Comparison of ENCODE assay signal across 22 cellular contexts in the genomic region with DNA sequence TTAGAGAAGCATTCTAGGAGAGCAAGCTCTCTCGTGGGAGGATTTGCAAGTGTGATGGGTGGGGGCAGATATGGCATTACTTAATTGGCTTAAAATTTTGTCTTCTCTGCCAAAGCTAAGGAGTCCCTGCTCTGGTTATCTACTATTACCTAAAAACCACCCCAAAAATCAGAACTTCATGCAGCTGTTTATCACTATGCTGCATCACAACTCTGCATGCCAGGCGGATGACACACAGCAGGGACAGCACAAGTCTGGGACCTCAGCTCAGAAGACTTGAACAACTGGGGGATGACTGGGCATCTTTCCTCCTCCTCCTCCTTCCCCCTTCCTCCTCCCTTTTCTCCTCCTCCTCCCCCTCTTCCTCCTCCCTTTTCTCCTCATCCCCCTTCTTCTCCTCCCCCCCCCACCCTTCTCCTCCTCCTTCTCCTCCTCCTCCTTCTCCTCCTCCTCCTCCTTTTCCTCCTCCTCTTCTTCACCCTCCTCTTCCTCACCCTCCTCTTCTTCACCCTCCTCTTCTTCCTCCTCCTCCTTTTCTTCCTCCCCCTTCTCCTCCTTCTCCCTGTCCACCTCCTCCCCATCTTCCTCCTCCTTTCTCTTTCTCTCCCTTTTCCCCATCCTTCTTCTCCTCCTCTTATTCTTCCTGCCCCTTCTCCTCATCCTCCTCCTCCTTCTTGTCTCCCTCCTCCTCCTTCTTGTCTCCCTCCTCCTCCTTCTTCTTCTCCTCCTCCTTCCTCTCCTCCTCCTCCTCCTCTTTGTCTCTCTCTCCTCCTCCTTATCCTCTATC.
A peak's percentile ranks its signal among the peaks of the same experiment; 100 is the strongest.
DNase-seq lines count a peak whose midpoint lies in the region; ATAC-seq, FAIRE-seq and TF ChIP-seq lines count a peak whose summit lies in the region.
"Had no signal": no experiment of that assay in that cellular context is flagged by ENCODE, and none has a peak within 500 bp of the region (broad histone marks: within the 10 kb centered on the region; RNA-seq: fewer than 3 reads in every experiment).

No MANE protein-coding gene starts in this region.

- H3K9me3 ChIP-seq in right atrium auricular region (peaks cover 0 to 27% of the 10 kb centered on the region in 2 donors), uterus (peaks cover 0 to 8% of the 10 kb centered on the region in 2 donors), ovary (no peaks in the 10 kb centered on the region)
- H3K9me3 ChIP-seq: prostate gland had no signal

- no peak for TF ChIP-seq EP300 in ovary (IDR thresholded peaks at IDR 0.05)

- TF ChIP-seq CTCF in right atrium auricular region (IDR thresholded peaks at IDR 0.05) (no peak), uterus (IDR thresholded peaks at IDR 0.05) (no peak), ovary (IDR thresholded peaks at IDR 0.05) (no peak)

- no peak overlapping the region for H3K27ac ChIP-seq in right atrium auricular region
- H3K27ac ChIP-seq in uterus, result peak overlapping the region; percentile 73 to 75
- no peak overlapping the region for H3K27ac ChIP-seq in ovary
- H3K27ac ChIP-seq: prostate gland had no signal

- WGBS in ovary, 3 donors, result 3 to 11% (median 9%) methylated on average over 2 of the region's 2 CpGs

- ATAC-seq in Right ventricle myocardium superior (ENCODE audit: poor library complexity) (peak; percentile 18), GM21447 (IDR thresholded peaks at IDR 0.05; ENCODE audit: unreplicated experiment) (no peak)
- ATAC-seq: activated naive CD4-positive, alpha-beta T cell treated with anti-CD3 and anti-CD28 coated beads, Interleukin-2, amount 50 U/mL, for 72 hours; naive thymus-derived CD4-positive, alpha-beta T cell; stimulated activated naive B cell treated with anti-CD40 and anti-IgM and Interleukin-4, amounts not matched to agents 10 μg/mL and 1 μg/mL and 100 μg/mL, for 72 hours had no signal

- H3K27me3 ChIP-seq in right atrium auricular region, result no peaks in the 10 kb centered on the region
- H3K27me3 ChIP-seq in uterus, result no peaks in the 10 kb centered on the region
- no peaks in the 10 kb centered on the region for H3K27me3 ChIP-seq in ovary

- FAIRE-seq in RCC 7860 (lab: Jason Lieb, UNC), result no peak
- FAIRE-seq: A204.1, GM12892 had no signal

- H3K4me1 ChIP-seq in right atrium auricular region (no peaks in the 10 kb centered on the region), uterus (no peaks in the 10 kb centered on the region), ovary (ENCODE audit: insufficient read depth) (no peaks in the 10 kb centered on the region)
- H3K4me1 ChIP-seq: prostate gland had no signal

- intact Hi-C loops in Right ventricle myocardium superior (cut with DNase I), result no loop called here
- intact Hi-C loops in uterus (cut with DNase I; ENCODE audit: low total_unique reads), result no loop called here
- intact Hi-C loops in ovary (cut with DNase I), result no loop called here

- no peak for TF ChIP-seq POLR2A in uterus (IDR thresholded peaks at IDR 0.05)
- TF ChIP-seq POLR2A in ovary (IDR thresholded peaks at IDR 0.05), result no peak

- no peaks in the 10 kb centered on the region for H3K36me3 ChIP-seq in right atrium auricular region
- no peaks in the 10 kb centered on the region for H3K36me3 ChIP-seq in uterus
- no peaks in the 10 kb centered on the region for H3K36me3 ChIP-seq in ovary
- H3K36me3 ChIP-seq: prostate gland had no signal

- no peak for DNase-seq in Right ventricle myocardium superior
- no peak for DNase-seq in right atrium auricular region (ENCODE audit: low spot score)
- peak; percentile 73 for DNase-seq in RCC 7860 (ENCODE audit: low spot score)
- DNase-seq in fibroblast of gingiva (ENCODE audit: low read depth), result peak; percentile 76
- DNase-seq in uterus, result peak; percentile 46 to 73
- no peak for DNase-seq in NCI-H345 (lab: John Stamatoyannopoulos, UW)
- DNase-seq in ovary, result no peak
- DNase-seq: activated CD4-positive, alpha-beta T cell treated with anti-CD3 and anti-CD28 coated beads, Interleukin-2, amount 50 U/mL, for 1 hour; activated T-cell treated with anti-CD3 and anti-CD28 coated beads, Interleukin-2, amount 50 U/mL, for 24 hours; CD8-positive, alpha-beta memory T cell; effector memory CD4-positive, alpha-beta T cell; foreskin melanocyte; naive thymus-derived CD4-positive, alpha-beta T cell; NCI-H2029; NCI-H524; stimulated activated CD4-positive, alpha-beta T cell treated with anti-CD3 and anti-CD28 coated beads, Interleukin-12 subunit alpha, Interleukin-12 subunit beta, amount 100 ng/mL, for 4 hours; stimulated activated naive B cell treated with anti-CD40 and anti-IgM and Interleukin-4, amounts not matched to agents 10 μg/mL and 1 μg/mL and 100 μg/mL, for 72 hours had no signal

- H3K4me3 ChIP-seq in right atrium auricular region (no peak overlapping the region), uterus (no peak overlapping the region), ovary (no peak overlapping the region)
- H3K4me3 ChIP-seq: prostate gland had no signal

Comparison
In these comparisons a context has a peak if more than half of its experiments do, and no peak if none do; other contexts are left out.
1. DNase-seq: peak in RCC 7860 (single experiment), fibroblast of gingiva (single experiment) and uterus (2 of 2); none in Right ventricle myocardium superior (single experiment), right atrium auricular region (single experiment), NCI-H345 (single experiment) and ovary (0 of 5).
2. H3K27ac ChIP-seq: peak in uterus (2 of 2); none in right atrium auricular region (0 of 2) and ovary (0 of 2).